In genomic region chr21:14684071-14684470, GRCh38 we compare ENCODE assay signal across 18 cellular contexts.
A peak's percentile ranks its signal among the peaks of the same experiment; 100 is the strongest.
DNase-seq lines count a peak whose midpoint lies in the region; ATAC-seq and TF ChIP-seq lines count a peak whose summit lies in the region.
"Had no signal": no experiment of that assay in that cellular context is flagged by ENCODE, and none has a peak within 500 bp of the region (broad histone marks: within the 10 kb centered on the region; RNA-seq: fewer than 3 reads in every experiment).

No MANE protein-coding gene starts in this region.

- H3K36me3 Mint-ChIP-seq in memory B cell = no peaks in the 10 kb centered on the region
- H3K36me3 Mint-ChIP-seq: stimulated activated effector memory CD8-positive, alpha-beta T cell treated with anti-CD3 and anti-CD28 coated beads, Interleukin-12 subunit alpha, Interleukin-12 subunit beta, amount 100 ng/mL, for 72 hours; WTC11 had no signal

- H3K27ac Mint-ChIP-seq in memory B cell = peak overlapping the region; percentile 89
- H3K27ac Mint-ChIP-seq: activated naive CD8-positive, alpha-beta T cell treated with anti-CD3 and anti-CD28 coated beads, Interleukin-2, amount 10 ng/mL, durations not matched to agents 7 days and 5 days; endodermal cell; WTC11 had no signal

- peaks cover 1% of the 10 kb centered on the region for H3K9me3 Mint-ChIP-seq in memory B cell
- H3K9me3 Mint-ChIP-seq: endodermal cell had no signal

- no peaks in the 10 kb centered on the region for H3K27me3 Mint-ChIP-seq in memory B cell
- H3K27me3 Mint-ChIP-seq: activated naive CD8-positive, alpha-beta T cell treated with anti-CD3 and anti-CD28 coated beads, Interleukin-2, amount 10 ng/mL, durations not matched to agents 7 days and 5 days had no signal

- no peak overlapping the region for H3K27ac ChIP-seq in tibial artery
- H3K27ac ChIP-seq: C4-2B, cardiac muscle cell had no signal

- ATAC-seq in GM18505 (IDR thresholded peaks at IDR 0.05; ENCODE audit: unreplicated experiment) (peak; percentile 23), GM19397 (IDR thresholded peaks at IDR 0.05; ENCODE audit: unreplicated experiment) (peak; percentile 36), HG03460 (IDR thresholded peaks at IDR 0.05; ENCODE audit: unreplicated experiment) (peak; percentile 34), memory B cell (ENCODE audit: low read depth) (peak; percentile 51)
- ATAC-seq: stimulated activated effector memory CD8-positive, alpha-beta T cell treated with anti-CD3 and anti-CD28 coated beads, Interleukin-12 subunit alpha, Interleukin-12 subunit beta, amount 100 ng/mL, for 72 hours; WTC11 had no signal

- TF ChIP-seq CTCF in tibial artery (IDR thresholded peaks at IDR 0.05) = no peak

- H3K36me3 ChIP-seq in tibial artery = no peaks in the 10 kb centered on the region
- H3K36me3 ChIP-seq: cardiac muscle cell had no signal

- intact Hi-C loops in tibial artery (cut with DNase I; ENCODE audit: low total_unique reads) = no loop called here

- H3K4me3 ChIP-seq in tibial artery = no peak overlapping the region
- H3K4me3 ChIP-seq: cardiac muscle cell had no signal

- TF ChIP-seq POLR2A in GM18505 (IDR thresholded peaks at IDR 0.05; ENCODE audit: borderline replicate concordance, extremely low read depth, insufficient read depth, insufficient read length) = no peak

- no peaks in the 10 kb centered on the region for H3K4me1 ChIP-seq in tibial artery

- H3K9me3 ChIP-seq in tibial artery = no peaks in the 10 kb centered on the region

- H3K4me3 Mint-ChIP-seq in memory B cell = peak overlapping the region; percentile 11
- H3K4me3 Mint-ChIP-seq: activated naive CD8-positive, alpha-beta T cell treated with anti-CD3 and anti-CD28 coated beads, Interleukin-2, amount 10 ng/mL, durations not matched to agents 7 days and 5 days; endodermal cell; stimulated activated effector memory CD8-positive, alpha-beta T cell treated with anti-CD3 and anti-CD28 coated beads, Interleukin-12 subunit alpha, Interleukin-12 subunit beta, amount 100 ng/mL, for 72 hours; WTC11 had no signal

- H3K4me1 Mint-ChIP-seq in memory B cell = peaks cover 50% of the 10 kb centered on the region
- H3K4me1 Mint-ChIP-seq: endodermal cell had no signal

- H3K27me3 ChIP-seq in tibial artery = no peaks in the 10 kb centered on the region
- H3K27me3 ChIP-seq: cardiac muscle cell had no signal

- peak; percentile 5 to 15 for DNase-seq in memory B cell (ENCODE audit: low spot score in 2 of 2)
- DNase-seq in SW 1271 (lab: John Stamatoyannopoulos, UW) = no peak
- no peak for DNase-seq in cortex of kidney (lab: John Stamatoyannopoulos, UW)
- DNase-seq in tibial artery = no peak
- DNase-seq: activated naive CD8-positive, alpha-beta T cell treated with anti-CD3 and anti-CD28 coated beads, Interleukin-2, amount 10 ng/mL, durations not matched to agents 7 days and 5 days; endodermal cell; foreskin fibroblast; NCI-H2081; NCI-H748 treated with DMSO at 0.1 percent for 48 hours; occipital lobe; stimulated activated CD4-positive, alpha-beta T cell treated with anti-CD3 and anti-CD28 coated beads, Interleukin-4, amount 100 ng/mL, for 4 hours had no signal

Comparison
In these comparisons a context has a peak if more than half of its experiments do, and no peak if none do; other contexts are left out.
1. DNase-seq: peak in memory B cell (2 of 2); none in SW 1271 (0 of 2), cortex of kidney (single experiment) and tibial artery (0 of 2).
2. Peak in every context shown above with its lines, with median percentiles within 50 percentile points of each other: ATAC-seq.